ENCODE assay signal across 8 cellular contexts in genomic region chr2:127408004-127408806, GRCh38. TPM values are rescaled to one million over a fixed set of nuclear protein-coding genes. Genes with fewer than 3 reads are reported as not detected.
DNase-seq lines count a peak whose midpoint lies in the region; ATAC-seq and TF ChIP-seq lines count a peak whose summit lies in the region.

No MANE protein-coding gene starts in this region.

- no peaks in the 10 kb centered on the region for H3K36me3 ChIP-seq in CD8-positive, alpha-beta T cell (ENCODE audit: insufficient read depth, low read length)
- H3K36me3 ChIP-seq in IMR-90 (ENCODE audit: control insufficient read depth, insufficient read depth, low read length), result no peaks in the 10 kb centered on the region

- DNase-seq in CD8-positive, alpha-beta T cell, result peak; percentile 73 to 95 (median 89)
- DNase-seq in IMR-90 (peak; percentile 85), RKO (ENCODE audit: low spot score) (peak; percentile 81), fibroblast of mammary gland (ENCODE audit: low read depth) (peak; percentile 77), natural killer cell (peak; percentile 93)
- peak; percentile 77 for DNase-seq in activated T-helper 2 cell treated with anti-CD3 and anti-CD28 coated beads, Interferon-gamma antibody, Interleukin-2, Interleukin-4, amounts not matched to agents 10 μg/mL and 5 μg/mL and 100 μg/mL, durations not matched to agents 14 hours and 24 hours and 36 hours (ENCODE audit: low spot score)

- peak; percentile 61 for TF ChIP-seq POLR2A in IMR-90 (IDR thresholded peaks at IDR 0.05; ENCODE audit: low read depth, low read length)

- POLR2A ChIA-PET in CD8-positive, alpha-beta T cell (lab: Charles Lee), result interaction anchor here (1.0 to 1.1 kb wide), 2 partner anchors 19 to 115 kb away, joined by 5 read pairs; partner anchors contain the start of gene ERCC3
- POLR2A ChIA-PET in IMR-90 (lab: Charles Lee; ENCODE audit: unreplicated experiment), result no interaction called here

- peak overlapping the region; percentile 74 for H2AK5ac ChIP-seq in IMR-90 (ENCODE audit: low read depth, low read length)

- peak overlapping the region; percentile 43 for H4K5ac ChIP-seq in IMR-90 (ENCODE audit: low read depth, low read length)

- H3K4me3 ChIP-seq in CD8-positive, alpha-beta T cell (ENCODE audit: low read depth, low read length), result peak overlapping the region; percentile 16
- H3K4me3 ChIP-seq in IMR-90 (ENCODE audit: insufficient read depth, low read depth, low read length) (peak overlapping the region; percentile 28), fibroblast of mammary gland (ENCODE audit: control insufficient read depth, low read depth, low read length) (peak overlapping the region; percentile 23)

- peak overlapping the region; percentile 65 for H3K4me3 Mint-ChIP-seq in CD8-positive, alpha-beta T cell
- H3K4me3 Mint-ChIP-seq in activated T-helper 2 cell treated with anti-CD3 and anti-CD28 coated beads, Interferon-gamma antibody, Interleukin-2, Interleukin-4, amounts not matched to agents 10 μg/mL and 5 μg/mL and 100 μg/mL, durations not matched to agents 14 hours and 24 hours and 36 hours (ENCODE audit: low read depth), result peak overlapping the region; percentile 30
- peak overlapping the region; percentile 76 for H3K4me3 Mint-ChIP-seq in natural killer cell
- peak overlapping the region; percentile 67 for H3K4me3 Mint-ChIP-seq in stimulated activated memory B cell treated with anti-CD40 and anti-IgM and Interleukin-4, amounts not matched to agents 10 μg/mL and 1 μg/mL and 100 μg/mL, for 72 hours

- H3K18ac ChIP-seq in IMR-90 (ENCODE audit: low read depth, low read length), result peak overlapping the region; percentile 14

- no TSS peak for BruUV-seq in IMR-90 (replicated peaks; lab: Mats Ljungman, UMichigan)

- peak overlapping the region; percentile 81 for H2BK5ac ChIP-seq in IMR-90 (ENCODE audit: low read depth, low read length, poor library complexity, severe bottlenecking)

- ATAC-seq in CD8-positive, alpha-beta T cell, result peak; percentile 88
- ATAC-seq in GM21390 (IDR thresholded peaks at IDR 0.05; ENCODE audit: unreplicated experiment) (peak; percentile 68), IMR-90 (ENCODE audit: low read depth) (peak; percentile 93), natural killer cell (peak; percentile 88 to 96 (median 93))
- peak; percentile 90 for ATAC-seq in stimulated activated memory B cell treated with anti-CD40 and anti-IgM and Interleukin-4, amounts not matched to agents 10 μg/mL and 1 μg/mL and 100 μg/mL, for 72 hours

- H3K79me1 ChIP-seq in IMR-90 (ENCODE audit: low read depth in 1 of 2, low read length in 2 of 2), result peaks cover 0 to 6% of the 10 kb centered on the region in 2 experiments; a peak in 1 of 4 replicates

- H3K9me3 ChIP-seq in CD8-positive, alpha-beta T cell (ENCODE audit: low read length), result no peaks in the 10 kb centered on the region
- no peaks in the 10 kb centered on the region for H3K9me3 ChIP-seq in IMR-90 (ENCODE audit: control insufficient read depth, insufficient read depth, low read length)

- dilution Hi-C loops in IMR-90 (cut with HindIII; ENCODE audit: low sequenced_read_pairs, unreplicated experiment), result no loop called here

- H3K27me3 ChIP-seq in CD8-positive, alpha-beta T cell (ENCODE audit: insufficient read depth, low read length), result no peaks in the 10 kb centered on the region
- H3K27me3 ChIP-seq in IMR-90 (ENCODE audit: control insufficient read depth, insufficient read depth, low read length), result no peaks in the 10 kb centered on the region

- H3K4ac ChIP-seq in IMR-90 (ENCODE audit: low read depth, low read length), result peak overlapping the region; percentile 83

- peak overlapping the region; percentile 51 for H3K14ac ChIP-seq in IMR-90 (replicated peaks; ENCODE audit: low read depth, low read length)

- peak overlapping the region; percentile 69 for H2BK120ac ChIP-seq in IMR-90 (ENCODE audit: low read depth, low read length)

- peaks cover 2% of the 10 kb centered on the region for H3K9me3 Mint-ChIP-seq in CD8-positive, alpha-beta T cell
- peaks cover 12% of the 10 kb centered on the region for H3K9me3 Mint-ChIP-seq in activated T-helper 2 cell treated with anti-CD3 and anti-CD28 coated beads, Interferon-gamma antibody, Interleukin-2, Interleukin-4, amounts not matched to agents 10 μg/mL and 5 μg/mL and 100 μg/mL, durations not matched to agents 14 hours and 24 hours and 36 hours
- H3K9me3 Mint-ChIP-seq in natural killer cell, result no peaks in the 10 kb centered on the region
- peaks cover 2% of the 10 kb centered on the region for H3K9me3 Mint-ChIP-seq in stimulated activated memory B cell treated with anti-CD40 and anti-IgM and Interleukin-4, amounts not matched to agents 10 μg/mL and 1 μg/mL and 100 μg/mL, for 72 hours

- no peaks in the 10 kb centered on the region for H3K27me3 Mint-ChIP-seq in CD8-positive, alpha-beta T cell (ENCODE audit: low read depth)
- peaks cover 4% of the 10 kb centered on the region for H3K27me3 Mint-ChIP-seq in activated T-helper 2 cell treated with anti-CD3 and anti-CD28 coated beads, Interferon-gamma antibody, Interleukin-2, Interleukin-4, amounts not matched to agents 10 μg/mL and 5 μg/mL and 100 μg/mL, durations not matched to agents 14 hours and 24 hours and 36 hours (ENCODE audit: low read depth)
- peaks cover 7 to 18% of the 10 kb centered on the region in 2 donors for H3K27me3 Mint-ChIP-seq in natural killer cell (ENCODE audit: low read depth in 2 of 2)
- H3K27me3 Mint-ChIP-seq in stimulated activated memory B cell treated with anti-CD40 and anti-IgM and Interleukin-4, amounts not matched to agents 10 μg/mL and 1 μg/mL and 100 μg/mL, for 72 hours, result no peaks in the 10 kb centered on the region

- in situ Hi-C loops in IMR-90 (cut with MboI; ENCODE audit: low sequenced_read_pairs), result no loop called here

- no peak overlapping the region for H3K27ac ChIP-seq in CD8-positive, alpha-beta T cell (ENCODE audit: low read depth, low read length)
- peak overlapping the region; percentile 72 for H3K27ac ChIP-seq in IMR-90 (ENCODE audit: insufficient read depth, low read length)

- H2AK9ac ChIP-seq in IMR-90 (replicated peaks; ENCODE audit: low read depth, low read length, poor library complexity), result peak overlapping the region; percentile 60

- 5% methylated on average over 23 of the region's 75 CpGs; no CpG with 5 or more reads in 1 of the 2 experiments for WGBS in IMR-90 (ENCODE audit: extremely low coverage in 2 of 2, insufficient read length in 1 of 2), 2 experiments

- peak overlapping the region; percentile 23; the same call in 2 of the 3 replicates for H2BK15ac ChIP-seq in IMR-90 (ENCODE audit: low read depth, low read length)

- TF ChIP-seq CTCF in CD8-positive, alpha-beta T cell (IDR thresholded peaks at IDR 0.05), result no peak
- TF ChIP-seq CTCF in IMR-90 (conservative IDR thresholded peaks at IDR 0.05; ENCODE audit: low read depth, low read length), result no peak
- TF ChIP-seq CTCF in fibroblast of mammary gland (conservative IDR thresholded peaks at IDR 0.05; ENCODE audit: control insufficient read depth, insufficient read depth, low read depth, low read length), result no peak
- TF ChIP-seq CTCF in natural killer cell (IDR thresholded peaks at IDR 0.05), result no peak

- 0 out of 2 replicates have a peak overlapping the region, but pooled peaks have one; percentile 57 for H2BK20ac ChIP-seq in IMR-90 (ENCODE audit: low read depth, low read length)

- H4K20me1 ChIP-seq in IMR-90 (ENCODE audit: insufficient read depth, low read length), result no peaks in the 10 kb centered on the region

- H3K56ac ChIP-seq in IMR-90 (ENCODE audit: extremely low read depth, insufficient read depth, low read length), result peak overlapping the region; percentile 43; the same call in 1 of the 2 replicates

- peak overlapping the region; percentile 29 for H3K9ac ChIP-seq in IMR-90 (ENCODE audit: low read depth, low read length)

- H3K9me1 ChIP-seq in IMR-90 (ENCODE audit: insufficient read depth, low read length), result peaks cover 19% of the 10 kb centered on the region

- intact Hi-C loops in CD8-positive, alpha-beta T cell (cut with DNase I, micrococcal nuclease), result loop anchor here (1.0 to 5.0 kb wide), 5 partner anchors 8 to 619 kb away; partner anchors contain the start of genes IWS1 (in 1 of the 2) and SAP130 (in 1 of the 2)
- intact Hi-C loops in IMR-90 (cut with micrococcal nuclease) (loop anchor here (1.0 kb wide), 1 partner anchor 182 kb away; no protein-coding TSS in a partner anchor), natural killer cell (cut with micrococcal nuclease) (loop anchor here (1.0 to 10.0 kb wide), 4 partner anchors 21 to 323 kb away; partner anchors contain the start of genes IWS1 and MAP3K2)
- intact Hi-C loops in activated T-helper 2 cell treated with anti-CD3 and anti-CD28 coated beads, Interferon-gamma antibody, Interleukin-2, Interleukin-4, amounts not matched to agents 10 μg/mL and 5 μg/mL and 100 μg/mL, durations not matched to agents 14 hours and 24 hours and 36 hours (cut with micrococcal nuclease), result no loop called here

- H2AFZ ChIP-seq in IMR-90 (replicated peaks; ENCODE audit: low read length, poor library complexity), result peak overlapping the region; percentile 89

- H4K91ac ChIP-seq in IMR-90 (ENCODE audit: insufficient read depth, low read depth, low read length), result peak overlapping the region; percentile 72

- H3K36me3 Mint-ChIP-seq in CD8-positive, alpha-beta T cell, result no peaks in the 10 kb centered on the region
- H3K36me3 Mint-ChIP-seq in activated T-helper 2 cell treated with anti-CD3 and anti-CD28 coated beads, Interferon-gamma antibody, Interleukin-2, Interleukin-4, amounts not matched to agents 10 μg/mL and 5 μg/mL and 100 μg/mL, durations not matched to agents 14 hours and 24 hours and 36 hours (ENCODE audit: low read depth), result peaks cover 2% of the 10 kb centered on the region
- H3K36me3 Mint-ChIP-seq in natural killer cell, result no peaks in the 10 kb centered on the region
- no peaks in the 10 kb centered on the region for H3K36me3 Mint-ChIP-seq in stimulated activated memory B cell treated with anti-CD40 and anti-IgM and Interleukin-4, amounts not matched to agents 10 μg/mL and 1 μg/mL and 100 μg/mL, for 72 hours

- TF ChIP-seq RAD21 in IMR-90 (IDR thresholded peaks at IDR 0.05; ENCODE audit: low read length), result no peak

- no peak overlapping the region for H3K23ac ChIP-seq in IMR-90 (ENCODE audit: low read depth, low read length)

- H3K27ac Mint-ChIP-seq in CD8-positive, alpha-beta T cell, result no peak overlapping the region
- peak overlapping the region; percentile 60 for H3K27ac Mint-ChIP-seq in activated T-helper 2 cell treated with anti-CD3 and anti-CD28 coated beads, Interferon-gamma antibody, Interleukin-2, Interleukin-4, amounts not matched to agents 10 μg/mL and 5 μg/mL and 100 μg/mL, durations not matched to agents 14 hours and 24 hours and 36 hours
- peak overlapping the region; percentile 74 to 88 for H3K27ac Mint-ChIP-seq in natural killer cell
- peak overlapping the region; percentile 70 for H3K27ac Mint-ChIP-seq in stimulated activated memory B cell treated with anti-CD40 and anti-IgM and Interleukin-4, amounts not matched to agents 10 μg/mL and 1 μg/mL and 100 μg/mL, for 72 hours

- peaks cover 12% of the 10 kb centered on the region for H3K4me1 Mint-ChIP-seq in CD8-positive, alpha-beta T cell (ENCODE audit: low read depth)
- peaks cover 34% of the 10 kb centered on the region for H3K4me1 Mint-ChIP-seq in activated T-helper 2 cell treated with anti-CD3 and anti-CD28 coated beads, Interferon-gamma antibody, Interleukin-2, Interleukin-4, amounts not matched to agents 10 μg/mL and 5 μg/mL and 100 μg/mL, durations not matched to agents 14 hours and 24 hours and 36 hours (ENCODE audit: low read depth)
- H3K4me1 Mint-ChIP-seq in natural killer cell, result peaks cover 0 to 9% of the 10 kb centered on the region in 2 donors
- peaks cover 43% of the 10 kb centered on the region for H3K4me1 Mint-ChIP-seq in stimulated activated memory B cell treated with anti-CD40 and anti-IgM and Interleukin-4, amounts not matched to agents 10 μg/mL and 1 μg/mL and 100 μg/mL, for 72 hours

- peak overlapping the region; percentile 1; the same call in 1 of the 2 replicates for H3K4me2 ChIP-seq in IMR-90 (ENCODE audit: low read depth, low read length)

- H3K4me1 ChIP-seq in CD8-positive, alpha-beta T cell (ENCODE audit: insufficient read depth, low read length), result peaks cover 5% of the 10 kb centered on the region
- peaks cover 11% of the 10 kb centered on the region for H3K4me1 ChIP-seq in IMR-90 (ENCODE audit: control insufficient read depth, insufficient read depth, low read length)

- peak overlapping the region; percentile 68 to 86; a peak in 3 of 4 replicates for H4K8ac ChIP-seq in IMR-90 (ENCODE audit: low read depth in 2 of 2, low read length in 2 of 2)

- CTCF ChIA-PET in CD8-positive, alpha-beta T cell (lab: Charles Lee), result no interaction called here
- CTCF ChIA-PET in IMR-90 (lab: Yijun Ruan, JAX), result no interaction called here

RNA-seq across cellular contexts. Expression of gene PROC, which starts 10.0 kb away (rescaled TPM):
- under 1 TPM in 1 of 2 experiments, not detected in 1; 0.33 TPM for total RNA-seq in CD8-positive, alpha-beta T cell
- 0.28 TPM in 1 of 2 replicates, not detected in the other for total RNA-seq in IMR-90 (2012; rRNA removed)
- 0.07 TPM in 1 of 2 replicates, not detected in the other for polyA plus RNA-seq in IMR-90 (2012; rRNA removed)
- polyA plus RNA-seq in IMR-90 (2012; cell fraction: cytosol; rRNA removed), result 0.10 TPM in 1 of 2 replicates, not detected in the other
- polyA plus RNA-seq in IMR-90 (2012; cell fraction: nucleus; rRNA removed; ENCODE audit: low replicate concordance), result 0.05 and 0.22 TPM in 2 replicates
- not detected in 2 replicates for total RNA-seq in activated T-helper 2 cell treated with anti-CD3 and anti-CD28 coated beads, Interferon-gamma antibody, Interleukin-2, Interleukin-4, amounts not matched to agents 10 μg/mL and 5 μg/mL and 100 μg/mL, durations not matched to agents 14 hours and 24 hours and 36 hours
- total RNA-seq in natural killer cell, result not detected

RNA-seq across cellular contexts. Expression of gene MAP3K2, which starts 20.4 kb away (rescaled TPM):
- total RNA-seq in CD8-positive, alpha-beta T cell, result 100 to 1,000 TPM; 126 to 137 TPM
- total RNA-seq in IMR-90 (2012; rRNA removed) (30.8 and 31.9 TPM in 2 replicates), natural killer cell (100 to 1,000 TPM in 2 of 3 donors, 10 to 100 TPM in 1; 99.4 to 109 (median 106) TPM)
- 6.2 and 6.5 TPM in 2 replicates for polyA plus RNA-seq in IMR-90 (2012; rRNA removed)
- 2.0 and 2.1 TPM in 2 replicates for polyA plus RNA-seq in IMR-90 (2012; cell fraction: cytosol; rRNA removed)
- 3.2 and 7.7 TPM in 2 replicates for polyA plus RNA-seq in IMR-90 (2012; cell fraction: nucleus; rRNA removed; ENCODE audit: low replicate concordance)
- total RNA-seq in activated T-helper 2 cell treated with anti-CD3 and anti-CD28 coated beads, Interferon-gamma antibody, Interleukin-2, Interleukin-4, amounts not matched to agents 10 μg/mL and 5 μg/mL and 100 μg/mL, durations not matched to agents 14 hours and 24 hours and 36 hours, result 49.6 and 51.3 TPM in 2 replicates
